Comparison of ENCODE assay signal across 1 cellular context in the genomic region with DNA sequence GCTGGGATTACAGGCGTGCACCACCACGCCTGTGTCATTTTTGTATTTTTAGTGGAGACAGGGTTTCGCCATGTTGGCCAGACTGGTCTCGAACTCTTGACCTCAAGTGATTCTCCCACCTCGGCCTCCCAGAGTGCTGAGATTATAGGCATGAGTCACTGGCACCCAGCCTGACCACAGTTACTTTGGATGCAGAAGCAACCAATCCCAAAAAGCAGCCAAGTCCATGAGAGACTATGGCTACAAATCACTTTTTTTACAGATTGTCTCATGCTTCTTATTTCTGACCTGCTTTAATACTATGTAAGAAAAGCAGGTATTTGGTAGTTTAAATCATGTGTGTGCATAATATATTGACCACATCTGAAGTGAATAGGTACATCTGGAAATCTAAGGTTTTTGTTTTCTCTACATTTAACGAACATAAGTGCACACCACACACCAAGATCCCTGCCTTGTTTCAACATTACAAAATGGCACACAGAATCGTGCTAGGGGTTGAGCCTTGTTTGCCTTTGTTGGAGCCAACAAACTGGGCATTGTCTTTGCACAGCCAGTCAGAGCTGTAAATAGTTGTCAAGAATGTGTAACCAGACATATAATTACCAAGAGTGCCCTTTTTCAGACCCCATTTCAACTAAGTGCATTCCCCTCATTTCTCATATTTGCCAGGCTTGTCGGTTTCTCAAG.
TF ChIP-seq lines count a peak whose summit lies in the region.

No MANE protein-coding gene starts in this region.

TF ChIP-seq in GM23338, 12 proteins besides CTCF, POLR2A, EP300 and RAD21 (continued from another document):
- TF ChIP-seq, protein P1, sequence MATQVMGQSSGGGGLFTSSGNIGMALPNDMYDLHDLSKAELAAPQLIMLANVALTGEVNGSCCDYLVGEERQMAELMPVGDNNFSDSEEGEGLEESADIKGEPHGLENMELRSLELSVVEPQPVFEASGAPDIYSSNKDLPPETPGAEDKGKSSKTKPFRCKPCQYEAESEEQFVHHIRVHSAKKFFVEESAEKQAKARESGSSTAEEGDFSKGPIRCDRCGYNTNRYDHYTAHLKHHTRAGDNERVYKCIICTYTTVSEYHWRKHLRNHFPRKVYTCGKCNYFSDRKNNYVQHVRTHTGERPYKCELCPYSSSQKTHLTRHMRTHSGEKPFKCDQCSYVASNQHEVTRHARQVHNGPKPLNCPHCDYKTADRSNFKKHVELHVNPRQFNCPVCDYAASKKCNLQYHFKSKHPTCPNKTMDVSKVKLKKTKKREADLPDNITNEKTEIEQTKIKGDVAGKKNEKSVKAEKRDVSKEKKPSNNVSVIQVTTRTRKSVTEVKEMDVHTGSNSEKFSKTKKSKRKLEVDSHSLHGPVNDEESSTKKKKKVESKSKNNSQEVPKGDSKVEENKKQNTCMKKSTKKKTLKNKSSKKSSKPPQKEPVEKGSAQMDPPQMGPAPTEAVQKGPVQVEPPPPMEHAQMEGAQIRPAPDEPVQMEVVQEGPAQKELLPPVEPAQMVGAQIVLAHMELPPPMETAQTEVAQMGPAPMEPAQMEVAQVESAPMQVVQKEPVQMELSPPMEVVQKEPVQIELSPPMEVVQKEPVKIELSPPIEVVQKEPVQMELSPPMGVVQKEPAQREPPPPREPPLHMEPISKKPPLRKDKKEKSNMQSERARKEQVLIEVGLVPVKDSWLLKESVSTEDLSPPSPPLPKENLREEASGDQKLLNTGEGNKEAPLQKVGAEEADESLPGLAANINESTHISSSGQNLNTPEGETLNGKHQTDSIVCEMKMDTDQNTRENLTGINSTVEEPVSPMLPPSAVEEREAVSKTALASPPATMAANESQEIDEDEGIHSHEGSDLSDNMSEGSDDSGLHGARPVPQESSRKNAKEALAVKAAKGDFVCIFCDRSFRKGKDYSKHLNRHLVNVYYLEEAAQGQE (IDR thresholded peaks at IDR 0.05; ENCODE audit: unreplicated experiment), result no peak
- TF ChIP-seq, protein P2, sequence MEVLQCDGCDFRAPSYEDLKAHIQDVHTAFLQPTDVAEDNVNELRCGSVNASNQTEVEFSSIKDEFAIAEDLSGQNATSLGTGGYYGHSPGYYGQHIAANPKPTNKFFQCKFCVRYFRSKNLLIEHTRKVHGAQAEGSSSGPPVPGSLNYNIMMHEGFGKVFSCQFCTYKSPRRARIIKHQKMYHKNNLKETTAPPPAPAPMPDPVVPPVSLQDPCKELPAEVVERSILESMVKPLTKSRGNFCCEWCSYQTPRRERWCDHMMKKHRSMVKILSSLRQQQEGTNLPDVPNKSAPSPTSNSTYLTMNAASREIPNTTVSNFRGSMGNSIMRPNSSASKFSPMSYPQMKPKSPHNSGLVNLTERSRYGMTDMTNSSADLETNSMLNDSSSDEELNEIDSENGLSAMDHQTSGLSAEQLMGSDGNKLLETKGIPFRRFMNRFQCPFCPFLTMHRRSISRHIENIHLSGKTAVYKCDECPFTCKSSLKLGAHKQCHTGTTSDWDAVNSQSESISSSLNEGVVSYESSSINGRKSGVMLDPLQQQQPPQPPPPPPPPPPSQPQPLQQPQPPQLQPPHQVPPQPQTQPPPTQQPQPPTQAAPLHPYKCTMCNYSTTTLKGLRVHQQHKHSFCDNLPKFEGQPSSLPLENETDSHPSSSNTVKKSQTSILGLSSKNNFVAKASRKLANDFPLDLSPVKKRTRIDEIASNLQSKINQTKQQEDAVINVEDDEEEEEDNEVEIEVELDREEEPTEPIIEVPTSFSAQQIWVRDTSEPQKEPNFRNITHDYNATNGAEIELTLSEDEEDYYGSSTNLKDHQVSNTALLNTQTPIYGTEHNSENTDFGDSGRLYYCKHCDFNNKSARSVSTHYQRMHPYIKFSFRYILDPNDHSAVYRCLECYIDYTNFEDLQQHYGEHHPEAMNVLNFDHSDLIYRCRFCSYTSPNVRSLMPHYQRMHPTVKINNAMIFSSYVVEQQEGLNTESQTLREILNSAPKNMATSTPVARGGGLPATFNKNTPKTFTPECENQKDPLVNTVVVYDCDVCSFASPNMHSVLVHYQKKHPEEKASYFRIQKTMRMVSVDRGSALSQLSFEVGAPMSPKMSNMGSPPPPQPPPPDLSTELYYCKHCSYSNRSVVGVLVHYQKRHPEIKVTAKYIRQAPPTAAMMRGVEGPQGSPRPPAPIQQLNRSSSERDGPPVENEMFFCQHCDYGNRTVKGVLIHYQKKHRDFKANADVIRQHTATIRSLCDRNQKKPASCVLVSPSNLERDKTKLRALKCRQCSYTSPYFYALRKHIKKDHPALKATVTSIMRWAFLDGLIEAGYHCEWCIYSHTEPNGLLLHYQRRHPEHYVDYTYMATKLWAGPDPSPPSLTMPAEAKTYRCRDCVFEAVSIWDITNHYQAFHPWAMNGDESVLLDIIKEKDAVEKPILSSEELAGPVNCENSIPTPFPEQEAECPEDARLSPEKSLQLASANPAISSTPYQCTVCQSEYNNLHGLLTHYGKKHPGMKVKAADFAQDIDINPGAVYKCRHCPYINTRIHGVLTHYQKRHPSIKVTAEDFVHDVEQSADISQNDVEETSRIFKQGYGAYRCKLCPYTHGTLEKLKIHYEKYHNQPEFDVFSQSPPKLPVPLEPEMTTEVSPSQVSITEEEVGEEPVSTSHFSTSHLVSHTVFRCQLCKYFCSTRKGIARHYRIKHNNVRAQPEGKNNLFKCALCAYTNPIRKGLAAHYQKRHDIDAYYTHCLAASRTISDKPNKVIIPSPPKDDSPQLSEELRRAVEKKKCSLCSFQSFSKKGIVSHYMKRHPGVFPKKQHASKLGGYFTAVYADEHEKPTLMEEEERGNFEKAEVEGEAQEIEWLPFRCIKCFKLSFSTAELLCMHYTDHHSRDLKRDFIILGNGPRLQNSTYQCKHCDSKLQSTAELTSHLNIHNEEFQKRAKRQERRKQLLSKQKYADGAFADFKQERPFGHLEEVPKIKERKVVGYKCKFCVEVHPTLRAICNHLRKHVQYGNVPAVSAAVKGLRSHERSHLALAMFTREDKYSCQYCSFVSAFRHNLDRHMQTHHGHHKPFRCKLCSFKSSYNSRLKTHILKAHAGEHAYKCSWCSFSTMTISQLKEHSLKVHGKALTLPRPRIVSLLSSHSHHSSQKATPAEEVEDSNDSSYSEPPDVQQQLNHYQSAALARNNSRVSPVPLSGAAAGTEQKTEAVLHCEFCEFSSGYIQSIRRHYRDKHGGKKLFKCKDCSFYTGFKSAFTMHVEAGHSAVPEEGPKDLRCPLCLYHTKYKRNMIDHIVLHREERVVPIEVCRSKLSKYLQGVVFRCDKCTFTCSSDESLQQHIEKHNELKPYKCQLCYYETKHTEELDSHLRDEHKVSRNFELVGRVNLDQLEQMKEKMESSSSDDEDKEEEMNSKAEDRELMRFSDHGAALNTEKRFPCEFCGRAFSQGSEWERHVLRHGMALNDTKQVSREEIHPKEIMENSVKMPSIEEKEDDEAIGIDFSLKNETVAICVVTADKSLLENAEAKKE (CRISPR knock-in tag; IDR thresholded peaks at IDR 0.05), result no peak
- TF ChIP-seq EZH2phosphoT487 (IDR thresholded peaks at IDR 0.05; ENCODE audit: unreplicated experiment), result no peak
- no peak for TF ChIP-seq CREB1 (CRISPR knock-in tag; IDR thresholded peaks at IDR 0.05; ENCODE audit: low read depth)
- TF ChIP-seq JUNB (IDR thresholded peaks at IDR 0.05; ENCODE audit: unreplicated experiment), result no peak
- TF ChIP-seq EZH2 (IDR thresholded peaks at IDR 0.05; ENCODE audit: low read depth, unreplicated experiment), result no peak
